In the genomic region with DNA sequence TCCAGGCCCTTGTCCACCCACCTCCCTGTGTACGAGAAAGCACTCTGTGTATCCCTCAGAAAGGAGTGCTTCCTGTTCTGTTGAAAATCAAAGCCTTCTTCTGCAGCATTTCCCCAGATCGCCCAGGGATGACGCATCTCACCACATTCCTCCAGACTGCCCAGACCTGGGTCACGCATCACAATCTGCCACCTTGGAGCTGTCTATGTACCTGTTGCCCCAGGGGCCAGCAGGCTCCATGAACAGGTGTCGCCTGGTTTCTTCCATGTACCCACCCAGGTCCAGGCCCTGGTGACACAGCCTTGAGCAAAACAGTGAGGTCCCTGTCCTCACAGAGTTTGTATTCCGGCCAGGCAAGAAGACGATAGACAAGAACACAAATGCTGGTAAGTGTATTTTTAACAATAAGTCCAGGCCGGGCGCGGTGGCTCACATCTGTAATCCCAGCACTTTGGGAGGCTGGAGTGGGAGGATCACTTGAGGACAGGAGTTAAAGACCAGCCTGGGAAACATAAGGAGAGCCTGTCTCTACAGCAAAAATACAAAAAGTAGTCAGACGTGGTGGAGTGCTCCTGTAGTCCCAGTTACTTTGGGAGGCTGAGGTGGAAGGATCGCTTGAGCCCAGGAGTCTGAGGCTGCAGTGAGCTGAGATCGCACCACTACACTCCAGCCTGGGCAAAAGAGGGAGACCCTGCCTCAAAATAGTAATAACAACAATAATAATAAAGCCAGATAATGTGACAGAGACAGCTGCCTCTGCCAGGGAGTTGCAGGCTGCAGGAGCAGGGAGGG, we compare ENCODE assay signal across 17 cellular contexts. TPM values are rescaled to one million over a fixed set of nuclear protein-coding genes. Genes with fewer than 3 reads are reported as not detected.
DNase-seq lines count a peak whose midpoint lies in the region; TF ChIP-seq lines count a peak whose summit lies in the region.
"Had no signal": no experiment of that assay in that cellular context is flagged by ENCODE, and none has a peak within 500 bp of the region (broad histone marks: within the 10 kb centered on the region; RNA-seq: fewer than 3 reads in every experiment).

No MANE protein-coding gene starts in this region.

- H4K91ac ChIP-seq in trophoblast cell (ENCODE audit: low read depth, low read length) = no peak overlapping the region

- H3K14ac ChIP-seq in trophoblast cell (ENCODE audit: low read length) = no peak overlapping the region

- DNase-seq in ELF-1 (ENCODE audit: low read depth, low spot score) (peak; percentile 63), RWPE1 (ENCODE audit: low spot score) (no peak), glomerular visceral epithelial cell (ENCODE audit: extremely low spot score) (peak; percentile 61), trophoblast cell (peak; percentile 99), NCI-H748 (lab: John Stamatoyannopoulos, UW; ENCODE audit: unreplicated experiment) (no peak), NCI-H1105 treated with DMSO at 0.1 percent for 48 hours (lab: John Stamatoyannopoulos, UW) (no peak)
- no peak for DNase-seq in activated naive CD8-positive, alpha-beta T cell treated with anti-CD3 and anti-CD28 coated beads for 36 hours
- DNase-seq in activated CD4-positive, alpha-beta memory T cell treated with anti-CD3 and anti-CD28 coated beads for 36 hours = no peak
- DNase-seq: activated CD4-positive, CD25-positive, alpha-beta regulatory T cell treated with anti-CD3 and anti-CD28 coated beads, Interleukin-2, amount 50 U/mL, for 72 hours; activated T-cell treated with anti-CD3 and anti-CD28 coated beads, Interleukin-2, amount 50 U/mL, for 1 hour; amniotic stem cell; midbrain; NCI-H510A; stimulated activated CD4-positive, alpha-beta T cell treated with anti-CD3 and anti-CD28 coated beads, Interleukin-15, amount 100 ng/mL, for 24 hours; T-helper 1 cell had no signal

- peak overlapping the region; percentile 34 for H3K27ac ChIP-seq in RWPE1
- H3K27ac ChIP-seq in trophoblast cell (ENCODE audit: low read depth, low read length) = peak overlapping the region; percentile 30

- no peak overlapping the region for H3K23ac ChIP-seq in trophoblast cell (ENCODE audit: low read length)

- peaks cover 5% of the 10 kb centered on the region for H3K79me1 ChIP-seq in trophoblast cell (ENCODE audit: low read length)

- no CpG with 5 or more reads among the region's 13 CpGs for WGBS in trophoblast cell (ENCODE audit: extremely low coverage, insufficient coverage, insufficient read length)

- POLR2A ChIA-PET in RWPE1 (lab: Yijun Ruan, JAX; ENCODE audit: low non-redundant PET) = interaction anchor here (0.7 kb wide), 1 partner anchor 1474 kb away, joined by 4 read pairs; no protein-coding TSS in a partner anchor
- POLR2A ChIA-PET in activated CD4-positive, alpha-beta memory T cell treated with anti-CD3 and anti-CD28 coated beads for 36 hours (lab: Charles Lee) = no interaction called here

- H3K36me3 ChIP-seq in trophoblast cell (ENCODE audit: control insufficient read depth in 1 of 2, insufficient read depth in 2 of 2, low read length in 2 of 2) = no peaks in the 10 kb centered on the region

- no peaks in the 10 kb centered on the region for H3K27me3 Mint-ChIP-seq in activated naive CD8-positive, alpha-beta T cell treated with anti-CD3 and anti-CD28 coated beads for 36 hours
- no peaks in the 10 kb centered on the region for H3K27me3 Mint-ChIP-seq in activated CD4-positive, alpha-beta memory T cell treated with anti-CD3 and anti-CD28 coated beads for 36 hours

- intact Hi-C loops in activated CD4-positive, alpha-beta memory T cell treated with anti-CD3 and anti-CD28 coated beads for 36 hours (cut with micrococcal nuclease) = no loop called here

- H2BK5ac ChIP-seq in trophoblast cell (ENCODE audit: low read depth, low read length, poor library complexity) = no peak overlapping the region

- peak overlapping the region; percentile 3 for H3K4me2 ChIP-seq in trophoblast cell (ENCODE audit: low read length)

- no peak overlapping the region for H3K18ac ChIP-seq in trophoblast cell (ENCODE audit: low read length)

- no peaks in the 10 kb centered on the region for H3K9me3 ChIP-seq in trophoblast cell (ENCODE audit: insufficient read depth, low read depth, low read length)

- no peak overlapping the region for H2AFZ ChIP-seq in trophoblast cell (ENCODE audit: insufficient read depth, low read length, poor library complexity)

- no peak for TF ChIP-seq CTCF in RWPE1 (conservative IDR thresholded peaks at IDR 0.05; ENCODE audit: low read depth)

- H3K9ac ChIP-seq in trophoblast cell (ENCODE audit: low read length) = no peak overlapping the region

- no peak overlapping the region for H4K8ac ChIP-seq in trophoblast cell (ENCODE audit: low read depth, low read length)

- H3K4me3 ChIP-seq in trophoblast cell (ENCODE audit: low read depth, low read length) = no peak overlapping the region
- H3K4me3 ChIP-seq: K562 had no signal

- H3K9me3 Mint-ChIP-seq in activated naive CD8-positive, alpha-beta T cell treated with anti-CD3 and anti-CD28 coated beads for 36 hours = no peaks in the 10 kb centered on the region
- H3K9me3 Mint-ChIP-seq in activated CD4-positive, alpha-beta memory T cell treated with anti-CD3 and anti-CD28 coated beads for 36 hours = no peaks in the 10 kb centered on the region

- peaks cover 7% of the 10 kb centered on the region for H3K4me1 Mint-ChIP-seq in activated naive CD8-positive, alpha-beta T cell treated with anti-CD3 and anti-CD28 coated beads for 36 hours
- H3K4me1 Mint-ChIP-seq in activated CD4-positive, alpha-beta memory T cell treated with anti-CD3 and anti-CD28 coated beads for 36 hours (ENCODE audit: low read depth) = peaks cover 4% of the 10 kb centered on the region

- no peak overlapping the region for H3K27ac Mint-ChIP-seq in activated naive CD8-positive, alpha-beta T cell treated with anti-CD3 and anti-CD28 coated beads for 36 hours
- H3K27ac Mint-ChIP-seq in activated CD4-positive, alpha-beta memory T cell treated with anti-CD3 and anti-CD28 coated beads for 36 hours = no peak overlapping the region

- no peak overlapping the region for H2BK120ac ChIP-seq in trophoblast cell (ENCODE audit: insufficient read depth, low read length, poor library complexity)

- no peak overlapping the region for H3K4me3 Mint-ChIP-seq in activated naive CD8-positive, alpha-beta T cell treated with anti-CD3 and anti-CD28 coated beads for 36 hours
- no peak overlapping the region for H3K4me3 Mint-ChIP-seq in activated CD4-positive, alpha-beta memory T cell treated with anti-CD3 and anti-CD28 coated beads for 36 hours
- H3K4me3 Mint-ChIP-seq: CD14-positive monocyte had no signal

- H3K36me3 Mint-ChIP-seq in activated naive CD8-positive, alpha-beta T cell treated with anti-CD3 and anti-CD28 coated beads for 36 hours = no peaks in the 10 kb centered on the region
- H3K36me3 Mint-ChIP-seq in activated CD4-positive, alpha-beta memory T cell treated with anti-CD3 and anti-CD28 coated beads for 36 hours = no peaks in the 10 kb centered on the region
- H3K36me3 Mint-ChIP-seq: CD14-positive monocyte had no signal

- H4K12ac ChIP-seq in trophoblast cell (ENCODE audit: low read depth, low read length) = no peak overlapping the region

- H2BK12ac ChIP-seq in trophoblast cell (ENCODE audit: low read length) = no peak overlapping the region

- no peaks in the 10 kb centered on the region for H3K79me2 ChIP-seq in trophoblast cell (ENCODE audit: control insufficient read depth, insufficient read depth, low read length, poor library complexity)

- CTCF ChIA-PET in RWPE1 (lab: Yijun Ruan, JAX) = no interaction called here
- CTCF ChIA-PET in activated CD4-positive, alpha-beta memory T cell treated with anti-CD3 and anti-CD28 coated beads for 36 hours (lab: Charles Lee) = no interaction called here

- peaks cover 22 to 28% of the 10 kb centered on the region in 2 experiments for H3K4me1 ChIP-seq in trophoblast cell (ENCODE audit: control insufficient read depth in 1 of 2, insufficient read depth in 2 of 2, low read length in 2 of 2)

- H2AK5ac ChIP-seq in trophoblast cell (ENCODE audit: low read length) = no peak overlapping the region

- no peak overlapping the region for H3K4ac ChIP-seq in trophoblast cell (ENCODE audit: low read depth, low read length)

- H3K27me3 ChIP-seq in trophoblast cell (ENCODE audit: insufficient read depth, low read length) = no peaks in the 10 kb centered on the region

RNA-seq across cellular contexts. Expression of a gene that starts 6.8 kb away (rescaled TPM):
- 7.6 and 7.8 TPM in 2 replicates for polyA plus RNA-seq in trophoblast cell (2013)
- total RNA-seq in activated naive CD8-positive, alpha-beta T cell treated with anti-CD3 and anti-CD28 coated beads for 36 hours = 1 to 10 TPM; 8.5 to 9.8 TPM
- total RNA-seq in activated CD4-positive, alpha-beta memory T cell treated with anti-CD3 and anti-CD28 coated beads for 36 hours = 10 to 100 TPM; 13.5 to 14.8 TPM

Comparison
In these comparisons a context has a peak if more than half of its experiments do, and no peak if none do; other contexts are left out.
1. DNase-seq: peak in ELF-1 (single experiment), glomerular visceral epithelial cell (single experiment) and trophoblast cell (2 of 2); none in RWPE1 (single experiment), activated naive CD8-positive, alpha-beta T cell treated with anti-CD3 and anti-CD28 coated beads for 36 hours (single experiment), NCI-H748 (single experiment), activated CD4-positive, alpha-beta memory T cell treated with anti-CD3 and anti-CD28 coated beads for 36 hours (single experiment) and NCI-H1105 treated with DMSO at 0.1 percent for 48 hours (single experiment).